In the genomic region with DNA sequence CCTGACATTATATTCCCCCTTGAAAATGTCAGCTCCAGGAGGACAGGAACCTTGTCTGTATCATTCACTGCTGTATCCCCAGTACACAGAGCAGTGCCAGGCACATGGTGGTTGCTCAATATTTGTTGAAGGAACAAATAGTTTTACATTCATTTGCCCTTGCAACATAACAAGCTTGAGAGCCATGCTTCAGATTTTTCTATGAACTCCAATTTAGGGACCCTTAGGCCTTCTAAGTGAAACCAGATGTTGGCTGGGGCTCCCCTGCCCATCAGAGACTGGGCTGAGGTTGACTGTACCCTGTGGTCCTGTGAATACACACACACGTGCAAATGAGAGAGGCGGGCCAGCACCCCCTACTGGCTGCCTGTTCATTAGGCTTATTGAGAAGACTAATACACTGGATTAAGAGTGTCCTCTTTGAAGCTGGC, we compare ENCODE assay signal across 8 cellular contexts.
DNase-seq lines count a peak whose midpoint lies in the region; ATAC-seq and TF ChIP-seq lines count a peak whose summit lies in the region.

No MANE protein-coding gene starts in this region.

- 37% methylated on average over 2 of the region's 2 CpGs for WGBS in hepatocyte (ENCODE audit: low lambda C conversion rate, missing lambda C conversion rate)

- H3K9me3 ChIP-seq in DND-41 (ENCODE audit: insufficient read depth, low read length, severe bottlenecking) (no peaks in the 10 kb centered on the region), SK-N-MC (ENCODE audit: low read depth, low read length) (no peaks in the 10 kb centered on the region), hepatocyte (ENCODE audit: low read depth) (no peaks in the 10 kb centered on the region)

- TF ChIP-seq CTCF in DND-41 (IDR thresholded peaks at IDR 0.05; ENCODE audit: borderline replicate concordance, extremely low read depth, low read length, poor library complexity, severe bottlenecking) (peak; percentile 49), hepatocyte (IDR thresholded peaks at IDR 0.05; ENCODE audit: poor library complexity) (peak; percentile 49)

- H3K4me3 ChIP-seq in DND-41 (ENCODE audit: low read depth in 1 of 2, low read length in 2 of 2) (no peak overlapping the region), SK-N-MC (no peak overlapping the region), hepatocyte (no peak overlapping the region)

- no peaks in the 10 kb centered on the region for H3K27me3 ChIP-seq in DND-41 (ENCODE audit: insufficient read depth, low read length, poor library complexity)
- H3K27me3 ChIP-seq in hepatocyte = no peaks in the 10 kb centered on the region

- no peak overlapping the region for H3K4me2 ChIP-seq in DND-41 (ENCODE audit: insufficient read depth, low read length)
- no peak overlapping the region for H3K4me2 ChIP-seq in hepatocyte

- H3K36me3 ChIP-seq in DND-41 (ENCODE audit: insufficient read depth, low read length) (no peaks in the 10 kb centered on the region), SK-N-MC (ENCODE audit: insufficient read depth, low read length) (no peaks in the 10 kb centered on the region), hepatocyte (replicated peaks; ENCODE audit: insufficient read depth, low read depth) (no peaks in the 10 kb centered on the region)

- no peaks in the 10 kb centered on the region for H4K20me1 ChIP-seq in DND-41 (ENCODE audit: insufficient read depth, low read length)
- H4K20me1 ChIP-seq in hepatocyte (ENCODE audit: insufficient read depth, poor library complexity, severe bottlenecking) = no peaks in the 10 kb centered on the region

- H3K27ac ChIP-seq in DND-41 (ENCODE audit: low read length) (no peak overlapping the region), SK-N-MC (peak overlapping the region; percentile 77; the same call in 1 of the 2 replicates), hepatocyte (no peak overlapping the region)

- H2AFZ ChIP-seq in DND-41 (ENCODE audit: low read depth, low read length) = no peak overlapping the region
- H2AFZ ChIP-seq in hepatocyte = no peak overlapping the region

- H3K79me2 ChIP-seq in DND-41 (ENCODE audit: insufficient read depth, low read length) (no peaks in the 10 kb centered on the region), hepatocyte (no peaks in the 10 kb centered on the region)

- peak; percentile 68 for ATAC-seq in DND-41 (ENCODE audit: insufficient read depth, low read depth)
- no peak for ATAC-seq in GM18520 (IDR thresholded peaks at IDR 0.05; ENCODE audit: unreplicated experiment)
- no peak for ATAC-seq in GM18870 (IDR thresholded peaks at IDR 0.05; ENCODE audit: unreplicated experiment)
- ATAC-seq in activated CD4-positive, CD25-positive, alpha-beta regulatory T cell treated with anti-CD3 and anti-CD28 coated beads, Interleukin-2, amount 50 U/mL, for 24 hours = no peak

- H3K9me2 ChIP-seq in hepatocyte (replicated peaks; ENCODE audit: insufficient read depth) = no peaks in the 10 kb centered on the region

- peak; percentile 27 for DNase-seq in DND-41
- DNase-seq in HCEC 1CT = peak; percentile 7
- no peak for DNase-seq in SK-N-MC (ENCODE audit: low read depth, low spot score)
- peak; percentile 56 for DNase-seq in hepatocyte (ENCODE audit: low spot score)
- DNase-seq in T-helper 9 cell = no peak

- no peak overlapping the region for H3K9ac ChIP-seq in DND-41 (ENCODE audit: low read depth, low read length)
- H3K9ac ChIP-seq in SK-N-MC (ENCODE audit: insufficient read length) = no peak overlapping the region

- H3K4me1 ChIP-seq in DND-41 (ENCODE audit: insufficient read depth, low read length) (peaks cover 7% of the 10 kb centered on the region), hepatocyte (ENCODE audit: insufficient read depth) (no peaks in the 10 kb centered on the region)

Comparison
In these comparisons a context has a peak if more than half of its experiments do, and no peak if none do; other contexts are left out.
1. DNase-seq: peak in DND-41 (single experiment), HCEC 1CT (single experiment) and hepatocyte (single experiment); none in SK-N-MC (single experiment) and T-helper 9 cell (single experiment).